8 cellular contexts compared by ENCODE assay signal in the genomic region with DNA sequence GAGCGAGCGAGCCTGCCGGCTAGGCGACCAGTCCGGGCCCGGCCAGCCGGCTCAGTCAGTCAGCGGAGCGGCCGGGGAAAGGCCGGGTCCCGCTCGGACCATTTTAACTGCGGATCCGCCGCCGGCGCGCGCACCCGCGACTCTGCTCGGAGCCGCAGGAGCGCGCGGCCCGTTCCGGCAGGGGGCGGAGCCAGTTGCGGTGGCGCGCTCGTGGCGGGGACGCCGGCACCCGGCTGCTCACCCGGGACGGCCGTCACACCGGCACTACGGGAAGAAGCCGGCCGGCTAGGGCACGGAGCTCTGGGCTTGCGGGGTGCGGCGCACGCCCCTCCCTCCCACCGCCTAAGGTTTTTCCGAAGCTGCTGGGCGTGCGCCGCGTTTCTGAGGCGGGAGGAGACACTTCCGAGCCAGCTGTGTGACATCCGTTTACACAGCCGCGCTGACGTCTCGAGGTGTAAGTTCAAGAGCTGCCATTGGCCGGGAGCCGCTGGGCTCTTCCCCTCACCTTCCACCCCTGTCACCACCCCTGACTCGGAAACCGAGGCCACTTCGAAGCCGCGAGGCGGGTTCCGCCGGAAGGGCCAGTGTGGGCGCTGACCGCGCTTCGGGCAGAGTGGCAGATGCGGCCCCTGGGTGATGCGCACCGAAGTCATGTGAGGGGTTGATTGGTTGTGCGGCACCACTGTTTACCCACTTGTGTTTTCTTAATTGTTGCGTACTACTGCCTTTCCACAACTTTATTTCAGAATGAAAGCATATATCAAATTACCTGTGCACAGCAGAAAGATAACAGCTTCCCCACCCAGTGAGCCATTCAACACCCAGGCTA.
DNase-seq lines count a peak whose midpoint lies in the region; ATAC-seq and TF ChIP-seq lines count a peak whose summit lies in the region.

Gene FBXL17 (minus strand): TSS at position 144 of the 829 bp plus-strand sequence.

- peak within 1 kb of the TSS; percentile 99 for H3K4me3 ChIP-seq in coronary artery

- peak; percentile 93 for DNase-seq in Ammon's horn (ENCODE audit: low spot score)
- peak; percentile 74 for DNase-seq in NCI-H524 treated with DMSO at 0.1 percent for 48 hours (lab: John Stamatoyannopoulos, UW)
- DNase-seq in activated CD4-positive, alpha-beta T cell treated with anti-CD3 and anti-CD28 coated beads for 4 hours: peak; percentile 86 to 91
- peak; percentile 97 for DNase-seq in coronary artery (ENCODE audit: low spot score)
- DNase-seq in stimulated activated CD4-positive, alpha-beta T cell treated with anti-CD3 and anti-CD28 coated beads, Interleukin-1b, Interleukin-23, amount 100 ng/mL, for 48 hours: peak; percentile 93

- peak; percentile 87 for TF ChIP-seq POLR2A in GM19193 (IDR thresholded peaks at IDR 0.05; ENCODE audit: extremely low read depth, insufficient read depth, insufficient read length)

- peak; percentile 75 for ATAC-seq in HG03439 (IDR thresholded peaks at IDR 0.05; ENCODE audit: unreplicated experiment)

- H3K27ac ChIP-seq in coronary artery (peak within 1 kb of the TSS; percentile 99 to 100), layer of hippocampus (ENCODE audit: low read depth, low read length) (peak within 1 kb of the TSS; percentile 95)

- TF ChIP-seq CTCF in coronary artery (IDR thresholded peaks at IDR 0.05): no peak

- no peaks in the 10 kb centered on the region for H3K27me3 ChIP-seq in layer of hippocampus (ENCODE audit: control insufficient read depth, insufficient read depth, low read length)

Comparison
In these comparisons a context has a peak if more than half of its experiments do, and no peak if none do; other contexts are left out.
1. Peak in every context shown above with its lines: DNase-seq, ATAC-seq, H3K4me3 ChIP-seq and H3K27ac ChIP-seq.